ENCODE assay signal across 25 cellular contexts in the genomic region with DNA sequence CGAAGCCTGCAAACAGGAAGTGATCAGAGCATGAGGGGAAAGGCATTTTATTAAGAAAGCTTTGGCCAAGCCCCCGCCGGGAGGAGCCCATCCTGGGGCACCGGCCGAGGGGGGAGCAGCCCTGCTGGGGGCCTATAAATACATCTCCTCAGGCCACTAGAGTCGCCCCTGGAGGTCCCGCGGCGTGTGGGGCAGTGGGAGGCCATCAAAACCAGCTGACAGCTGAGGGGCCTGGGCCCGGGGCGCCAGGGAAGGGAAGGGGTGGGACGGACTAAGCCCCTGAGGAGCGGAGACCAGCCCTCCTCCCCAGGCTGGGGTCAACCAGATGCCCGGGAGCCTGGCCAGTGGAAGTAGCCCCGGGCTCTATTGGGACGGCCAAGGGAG. TPM values are rescaled to one million over a fixed set of nuclear protein-coding genes. Genes with fewer than 3 reads are reported as not detected.
DNase-seq lines count a peak whose midpoint lies in the region; ATAC-seq and TF ChIP-seq lines count a peak whose summit lies in the region.
"Had no signal": no experiment of that assay in that cellular context is flagged by ENCODE, and none has a peak within 500 bp of the region (broad histone marks: within the 10 kb centered on the region; RNA-seq: fewer than 3 reads in every experiment).

No MANE protein-coding gene starts in this region.

- in situ Hi-C loops in mammary epithelial cell (cut with MboI; ENCODE audit: low sequenced_read_pairs in 2 of 2) (no loop called here), G401 (cut with HindIII; ENCODE audit: low sequenced_read_pairs) (no loop called here), GM13976 (cut with MboI; ENCODE audit: low sequenced_read_pairs, unreplicated experiment) (no loop called here)

- no peaks in the 10 kb centered on the region for H3F3A ChIP-seq in MM.1S (ENCODE audit: insufficient read depth, low read length)

- CTCF ChIA-PET in mammary epithelial cell (lab: Charles Lee; ENCODE audit: low non-redundant PET) = no interaction called here

- peaks cover 17% of the 10 kb centered on the region for H3K4me1 Mint-ChIP-seq in chondrocyte (ENCODE audit: low read depth)
- peaks cover 12 to 19% (median 15%) of the 10 kb centered on the region in 3 donors for H3K4me1 Mint-ChIP-seq in naive B cell
- H3K4me1 Mint-ChIP-seq in type B pancreatic cell (ENCODE audit: unreplicated experiment) = peaks cover 12% of the 10 kb centered on the region

- intact Hi-C loops in breast epithelium (cut with DNase I; ENCODE audit: low total_unique reads) (no loop called here), mammary epithelial cell (cut with micrococcal nuclease) (no loop called here)

- BruUV-seq in mammary epithelial cell (replicated peaks; lab: Mats Ljungman, UMichigan) = no TSS peak

- no peaks in the 10 kb centered on the region for H3K9me3 ChIP-seq in breast epithelium
- H3K9me3 ChIP-seq in mammary epithelial cell (replicated peaks; ENCODE audit: insufficient read depth, low read length) = no peaks in the 10 kb centered on the region
- H3K9me3 ChIP-seq in MM.1S (replicated peaks; ENCODE audit: insufficient read depth, low read length) = no peaks in the 10 kb centered on the region
- H3K9me3 ChIP-seq: A549 had no signal

- TF ChIP-seq CTCF in breast epithelium (IDR thresholded peaks at IDR 0.05) (no peak), mammary epithelial cell (conservative IDR thresholded peaks at IDR 0.05 in 1 of 2, IDR thresholded peaks at IDR 0.05 in 1 of 2; ENCODE audit: extremely low read depth in 1 of 2, insufficient read depth in 1 of 2, low read depth in 1 of 2, low read length in 2 of 2) (no peak), chondrocyte (IDR thresholded peaks at IDR 0.05) (no peak), type B pancreatic cell (conservative IDR thresholded peaks at IDR 0.05) (no peak), MM.1S (IDR thresholded peaks at IDR 0.05; ENCODE audit: low read length) (no peak), GM13976 (IDR thresholded peaks at IDR 0.05; ENCODE audit: borderline replicate concordance, control extremely low read depth, extremely low read depth, insufficient read depth, missing control alignments) (no peak)

- H3K4me1 ChIP-seq in breast epithelium (peaks cover 4 to 11% of the 10 kb centered on the region in 2 donors), mammary epithelial cell (ENCODE audit: insufficient read depth, low read length) (peaks cover 3% of the 10 kb centered on the region), MM.1S (ENCODE audit: low read length) (no peaks in the 10 kb centered on the region)
- H3K4me1 ChIP-seq: A549 had no signal

- H3K9me3 Mint-ChIP-seq in chondrocyte (ENCODE audit: low read depth) (no peaks in the 10 kb centered on the region), naive B cell (no peaks in the 10 kb centered on the region), type B pancreatic cell (no peaks in the 10 kb centered on the region)
- H3K9me3 Mint-ChIP-seq: activated naive CD8-positive, alpha-beta T cell treated with anti-CD3 and anti-CD28 coated beads, Interleukin-2, amount 10 ng/mL, durations not matched to agents 7 days and 5 days; activated T-helper 1 cell treated with anti-CD3 and anti-CD28 coated beads, Interleukin-12 subunit alpha, Interleukin-12 subunit beta, Interleukin-2, Interleukin-4 antibody, amounts not matched to agents 30 ng/mL and 10 ng/mL and 1 ng/mL, durations not matched to agents 14 hours and 24 hours and 36 hours; mesothelial cell of epicardium had no signal

- H3K27me3 Mint-ChIP-seq in chondrocyte (ENCODE audit: low read depth) (no peaks in the 10 kb centered on the region), naive B cell (peaks cover 20 to 52% (median 39%) of the 10 kb centered on the region in 3 donors), type B pancreatic cell (peaks cover 6% of the 10 kb centered on the region)

- H2AFZ ChIP-seq in mammary epithelial cell (ENCODE audit: low read depth, low read length) (no peak overlapping the region), MM.1S (ENCODE audit: low read length) (no peak overlapping the region)

- no peak for TF ChIP-seq POLR2A in breast epithelium (IDR thresholded peaks at IDR 0.05)

- H3K4me2 ChIP-seq in mammary epithelial cell (ENCODE audit: insufficient read depth, low read depth, low read length) (no peak overlapping the region), MM.1S (ENCODE audit: low read depth, low read length) (no peak overlapping the region)
- H3K4me2 ChIP-seq: A549 had no signal

- no peak for ATAC-seq in naive B cell (ENCODE audit: low read depth in 2 of 2)
- ATAC-seq: GM12878 had no signal

- H3K36me3 Mint-ChIP-seq in chondrocyte (ENCODE audit: low read depth) = peaks cover 16% of the 10 kb centered on the region
- H3K36me3 Mint-ChIP-seq in naive B cell = no peaks in the 10 kb centered on the region
- peaks cover 12% of the 10 kb centered on the region for H3K36me3 Mint-ChIP-seq in type B pancreatic cell
- H3K36me3 Mint-ChIP-seq: activated naive CD8-positive, alpha-beta T cell treated with anti-CD3 and anti-CD28 coated beads, Interleukin-2, amount 10 ng/mL, durations not matched to agents 7 days and 5 days had no signal

- H3K27ac ChIP-seq in breast epithelium = peak overlapping the region; percentile 63 to 74
- H3K27ac ChIP-seq in mammary epithelial cell (ENCODE audit: insufficient read depth, low read depth, low read length) = no peak overlapping the region
- H3K27ac ChIP-seq in MM.1S (ENCODE audit: low read length) = no peak overlapping the region
- H3K27ac ChIP-seq: A549 had no signal

- peak overlapping the region; percentile 17 for H3K27ac Mint-ChIP-seq in chondrocyte (ENCODE audit: unreplicated experiment)
- H3K27ac Mint-ChIP-seq in naive B cell = no peak overlapping the region
- no peak overlapping the region for H3K27ac Mint-ChIP-seq in type B pancreatic cell
- H3K27ac Mint-ChIP-seq: activated naive CD8-positive, alpha-beta T cell treated with anti-CD3 and anti-CD28 coated beads, Interleukin-2, amount 10 ng/mL, durations not matched to agents 7 days and 5 days; activated T-helper 1 cell treated with anti-CD3 and anti-CD28 coated beads, Interleukin-12 subunit alpha, Interleukin-12 subunit beta, Interleukin-2, Interleukin-4 antibody, amounts not matched to agents 30 ng/mL and 10 ng/mL and 1 ng/mL, durations not matched to agents 14 hours and 24 hours and 36 hours; B cell had no signal

- DNase-seq in breast epithelium (ENCODE audit: low spot score in 2 of 2) (no peak), mammary epithelial cell (no peak), chondrocyte (ENCODE audit: low spot score) (peak; percentile 81), naive B cell (no peak), type B pancreatic cell (ENCODE audit: extremely low spot score, unreplicated experiment) (no peak), G401 (ENCODE audit: low spot score) (no peak), MM.1S (no peak), GM13976 (ENCODE audit: low spot score) (no peak)
- DNase-seq: activated CD4-positive, alpha-beta T cell treated with anti-CD3 and anti-CD28 coated beads for 4 hours; activated naive CD8-positive, alpha-beta T cell treated with anti-CD3 and anti-CD28 coated beads, Interleukin-2, amount 10 ng/mL, durations not matched to agents 7 days and 5 days; cerebellar nuclear complex; COR-L47; DMS79; effector CD8-positive, alpha-beta T cell; NCI-H1105; NCI-H2029; NCI-H226; stimulated activated naive CD4-positive, alpha-beta T cell treated with Interleukin-2 at 50 U/mL for 16 hours; T-helper 1 cell had no signal

- H3K9me2 ChIP-seq in MM.1S (replicated peaks; ENCODE audit: insufficient read depth, low read length) = no peaks in the 10 kb centered on the region

- H3K27me3 ChIP-seq in breast epithelium = peaks cover 0 to under 1% of the 10 kb centered on the region in 2 donors
- peaks cover 3% of the 10 kb centered on the region for H3K27me3 ChIP-seq in mammary epithelial cell (ENCODE audit: insufficient read depth, low read length)
- H3K27me3 ChIP-seq in MM.1S (replicated peaks; ENCODE audit: insufficient read depth, low read length) = peaks cover 46% of the 10 kb centered on the region

- H4K20me1 ChIP-seq in mammary epithelial cell (ENCODE audit: insufficient read depth, low read length) = no peaks in the 10 kb centered on the region
- no peaks in the 10 kb centered on the region for H4K20me1 ChIP-seq in MM.1S (ENCODE audit: insufficient read depth, low read length)

- H3K36me3 ChIP-seq in breast epithelium (no peaks in the 10 kb centered on the region), mammary epithelial cell (ENCODE audit: insufficient read depth, low read length) (no peaks in the 10 kb centered on the region), MM.1S (replicated peaks; ENCODE audit: insufficient read depth, low read length) (no peaks in the 10 kb centered on the region)

- dilution Hi-C loops in mammary epithelial cell (cut with HindIII; ENCODE audit: low sequenced_read_pairs) = no loop called here

- no peak overlapping the region for H3K4me3 Mint-ChIP-seq in chondrocyte (ENCODE audit: unreplicated experiment)
- H3K4me3 Mint-ChIP-seq in naive B cell = peak overlapping the region in 5 of 8 donors; percentile 47 to 71 (median 67)
- peak overlapping the region; percentile 34 for H3K4me3 Mint-ChIP-seq in type B pancreatic cell
- H3K4me3 Mint-ChIP-seq: mesothelial cell of epicardium had no signal

- H3K4me3 ChIP-seq in breast epithelium = no peak overlapping the region
- H3K4me3 ChIP-seq in mammary epithelial cell (replicated peaks in 1 of 3; ENCODE audit: insufficient read depth in 1 of 3, low read depth in 2 of 3, low read length in 3 of 3) = no peak overlapping the region
- H3K4me3 ChIP-seq in MM.1S (ENCODE audit: low read length) = no peak overlapping the region
- H3K4me3 ChIP-seq: A549, GM12878 had no signal

- H3K79me2 ChIP-seq in mammary epithelial cell (ENCODE audit: insufficient read depth, low read length) (no peaks in the 10 kb centered on the region), MM.1S (ENCODE audit: low read length) (no peaks in the 10 kb centered on the region)

- H3K9ac ChIP-seq in mammary epithelial cell (ENCODE audit: insufficient read depth, low read length) (no peak overlapping the region), MM.1S (ENCODE audit: low read length) (no peak overlapping the region)

- 75% methylated on average over 1 of the region's 16 CpGs for WGBS in mammary epithelial cell (ENCODE audit: low coverage, missing lambda C conversion rate)

RNA-seq across cellular contexts. Expression of a gene that starts 13.1 kb away (rescaled TPM):
- total RNA-seq in breast epithelium (10 to 100 TPM in 2 of 3 donors, 1 to 10 TPM in 1; 5.3 to 14.7 (median 12.3) TPM), mammary epithelial cell (1 to 10 TPM; 1.1 to 1.5 TPM), chondrocyte (56.5 to 88.8 TPM (median 86.5 TPM) in 3 replicates), type B pancreatic cell (ENCODE audit: low replicate concordance) (4.2 and 21.7 TPM in 2 replicates)
- polyA plus RNA-seq in mammary epithelial cell (0.08 TPM), naive B cell (ENCODE audit: low read depth in 6 of 6) (under 1 TPM in 4 of 6 donors, not detected in 2; 0.25 to 0.64 (median 0.36) TPM)
- polyA minus RNA-seq in mammary epithelial cell = not detected
- total RNA-seq in G401 (2014; rRNA removed; shearing (Covaris generic)) = 46.8 and 53.4 TPM in 2 replicates

RNA-seq across cellular contexts. Expression of a gene that starts 30.6 kb away (rescaled TPM):
- total RNA-seq in breast epithelium (10 to 100 TPM in 1 of 3 donors, 1 to 10 TPM in 2; 4.8 to 11.5 (median 10.0) TPM), mammary epithelial cell (10 to 100 TPM in 1 of 2 donors, 1 to 10 TPM in 1; 7.8 to 12.8 TPM), chondrocyte (12.7 to 15.7 TPM (median 13.6 TPM) in 3 replicates), type B pancreatic cell (ENCODE audit: low replicate concordance) (24.6 and 39.5 TPM in 2 replicates)
- polyA plus RNA-seq in mammary epithelial cell (5.9 TPM), naive B cell (ENCODE audit: low read depth in 6 of 6) (1 to 10 TPM; 2.4 to 8.5 (median 5.5) TPM)
- 0.26 TPM for polyA minus RNA-seq in mammary epithelial cell
- total RNA-seq in G401 (2014; rRNA removed; shearing (Covaris generic)) = 19.9 and 22.1 TPM in 2 replicates
- total RNA-seq: OCI-LY7 had no signal

Comparison
In these comparisons a context has a peak if more than half of its experiments do, and no peak if none do; other contexts are left out.
1. H3K27ac ChIP-seq: peak in breast epithelium (2 of 2); none in mammary epithelial cell (single experiment) and MM.1S (single experiment).